ENCODE assay signal across 1 cellular context in the genomic region with DNA sequence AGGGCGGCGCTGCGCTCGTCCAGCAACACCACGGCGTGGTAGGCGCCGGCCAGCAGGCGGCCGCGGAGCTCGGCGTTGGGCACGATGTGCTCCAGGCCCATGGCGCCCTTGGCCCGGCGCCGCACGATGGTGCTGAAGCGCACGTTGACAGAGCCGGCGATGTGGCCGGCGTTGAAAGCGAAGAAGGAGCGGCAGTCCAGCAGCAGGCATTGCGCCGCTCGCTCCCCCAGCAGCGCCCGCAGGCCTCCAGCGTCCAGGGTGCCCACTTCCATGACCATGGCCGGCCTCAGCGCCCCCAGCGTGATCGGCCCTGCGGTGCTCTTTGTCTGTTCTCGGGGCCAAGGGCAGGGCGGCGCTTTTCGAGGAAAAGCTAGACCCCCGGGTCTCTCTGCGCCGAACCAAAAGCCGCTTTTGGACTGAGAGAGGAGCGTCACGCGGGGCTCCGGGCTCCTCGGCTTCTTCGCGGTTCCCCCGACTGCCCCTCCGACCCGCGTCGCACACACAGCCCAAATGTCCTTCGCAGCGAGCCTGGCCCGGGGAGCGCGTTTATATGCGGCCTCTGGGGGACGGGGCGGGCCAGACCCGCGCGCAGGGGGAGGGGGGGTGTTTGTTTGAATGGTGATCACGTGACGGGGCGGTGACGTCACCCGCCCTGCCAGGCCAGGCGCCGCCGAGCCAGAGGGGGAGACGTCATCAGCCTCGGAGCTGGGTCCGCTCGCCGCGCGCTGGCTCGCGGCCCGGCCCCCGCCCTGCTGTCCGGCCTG.
TF ChIP-seq lines count a peak whose summit lies in the region.

A gene with protein sequence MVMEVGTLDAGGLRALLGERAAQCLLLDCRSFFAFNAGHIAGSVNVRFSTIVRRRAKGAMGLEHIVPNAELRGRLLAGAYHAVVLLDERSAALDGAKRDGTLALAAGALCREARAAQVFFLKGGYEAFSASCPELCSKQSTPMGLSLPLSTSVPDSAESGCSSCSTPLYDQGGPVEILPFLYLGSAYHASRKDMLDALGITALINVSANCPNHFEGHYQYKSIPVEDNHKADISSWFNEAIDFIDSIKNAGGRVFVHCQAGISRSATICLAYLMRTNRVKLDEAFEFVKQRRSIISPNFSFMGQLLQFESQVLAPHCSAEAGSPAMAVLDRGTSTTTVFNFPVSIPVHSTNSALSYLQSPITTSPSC (minus strand): TSS at position 521 of the 764 bp plus-strand sequence. CDS start 243 bp downstream, at position 278.

TF ChIP-seq in SK-N-SH treated with all-trans-retinoic acid at 6 μM for 48 hours, 23 proteins besides CTCF, POLR2A, EP300 and RAD21 (continued from another document):
- TF ChIP-seq, protein P1, sequence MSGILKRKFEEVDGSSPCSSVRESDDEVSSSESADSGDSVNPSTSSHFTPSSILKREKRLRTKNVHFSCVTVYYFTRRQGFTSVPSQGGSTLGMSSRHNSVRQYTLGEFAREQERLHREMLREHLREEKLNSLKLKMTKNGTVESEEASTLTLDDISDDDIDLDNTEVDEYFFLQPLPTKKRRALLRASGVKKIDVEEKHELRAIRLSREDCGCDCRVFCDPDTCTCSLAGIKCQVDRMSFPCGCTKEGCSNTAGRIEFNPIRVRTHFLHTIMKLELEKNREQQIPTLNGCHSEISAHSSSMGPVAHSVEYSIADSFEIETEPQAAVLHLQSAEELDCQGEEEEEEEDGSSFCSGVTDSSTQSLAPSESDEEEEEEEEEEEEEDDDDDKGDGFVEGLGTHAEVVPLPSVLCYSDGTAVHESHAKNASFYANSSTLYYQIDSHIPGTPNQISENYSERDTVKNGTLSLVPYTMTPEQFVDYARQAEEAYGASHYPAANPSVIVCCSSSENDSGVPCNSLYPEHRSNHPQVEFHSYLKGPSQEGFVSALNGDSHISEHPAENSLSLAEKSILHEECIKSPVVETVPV (CRISPR knock-in tag; IDR thresholded peaks at IDR 0.05), result peak; percentile 91
